ENCODE assay signal across 14 cellular contexts in genomic region chr7:96388166-96388565, GRCh38.
DNase-seq lines count a peak whose midpoint lies in the region; ATAC-seq and TF ChIP-seq lines count a peak whose summit lies in the region.
"Had no signal": no experiment of that assay in that cellular context is flagged by ENCODE, and none has a peak within 500 bp of the region (broad histone marks: within the 10 kb centered on the region; RNA-seq: fewer than 3 reads in every experiment).

No MANE protein-coding gene starts in this region.

- H4K91ac ChIP-seq in mesenchymal stem cell (ENCODE audit: low read length) = no peak overlapping the region

- peaks cover 18% of the 10 kb centered on the region for H3K4me1 Mint-ChIP-seq in chondrocyte (ENCODE audit: low read depth)
- H3K4me1 Mint-ChIP-seq: activated naive CD8-positive, alpha-beta T cell treated with anti-CD3 and anti-CD28 coated beads, Interleukin-2, amount 50 U/mL, for 24 hours; memory B cell had no signal

- peak overlapping the region; percentile 98 for H3K27ac ChIP-seq in mesenchymal stem cell (ENCODE audit: low read length, poor library complexity, severe bottlenecking)
- no peak overlapping the region for H3K27ac ChIP-seq in lower lobe of right lung
- H3K27ac ChIP-seq: C4-2B had no signal

- peak overlapping the region in 1 of 2 experiments; percentile 53 for H3K4me3 ChIP-seq in mesenchymal stem cell (ENCODE audit: insufficient read depth in 1 of 2, low read depth in 1 of 2, low read length in 2 of 2)
- H3K4me3 ChIP-seq in lower lobe of right lung = no peak overlapping the region
- H3K4me3 ChIP-seq: sigmoid colon had no signal

- H2AFZ ChIP-seq in mesenchymal stem cell (ENCODE audit: low read depth, low read length) = no peak overlapping the region

- H2AK5ac ChIP-seq in mesenchymal stem cell (ENCODE audit: low read length, severe bottlenecking) = no peak overlapping the region

- H3K27ac Mint-ChIP-seq in chondrocyte (ENCODE audit: unreplicated experiment) = peak overlapping the region; percentile 89
- H3K27ac Mint-ChIP-seq: activated naive CD8-positive, alpha-beta T cell treated with anti-CD3 and anti-CD28 coated beads, Interleukin-2, amount 50 U/mL, for 24 hours; memory B cell; T-helper 1 cell treated with Interleukin-12 subunit alpha and Interleukin-12 subunit beta and Interleukin-4 antibody, amounts not matched to agents 30 μg/mL and 1 μg/mL, for 36 hours had no signal

- no peak overlapping the region for H4K8ac ChIP-seq in mesenchymal stem cell (ENCODE audit: low read length)

- TF ChIP-seq CTCF in AG09319 (IDR thresholded peaks at IDR 0.05; ENCODE audit: low read depth, low read length) (no peak), chondrocyte (IDR thresholded peaks at IDR 0.05) (no peak), lower lobe of right lung (IDR thresholded peaks at IDR 0.05) (no peak)

- peak; percentile 18 for DNase-seq in AG09319 (ENCODE audit: extremely low read depth, low read depth)
- peak; percentile 70 for DNase-seq in NCI-H2171 treated with DMSO at 0.1 percent for 48 hours (lab: John Stamatoyannopoulos, UW)
- no peak for DNase-seq in chondrocyte (ENCODE audit: low spot score)
- peak; percentile 44 for DNase-seq in mesenchymal stem cell
- no peak for DNase-seq in lower lobe of right lung
- no peak for DNase-seq in cerebellar cortex (ENCODE audit: low spot score)
- no peak for DNase-seq in stimulated activated CD8-positive, alpha-beta memory T cell treated with anti-CD3 and anti-CD28 coated beads, Interleukin-4, amount 100 ng/mL, for 48 hours
- DNase-seq: activated naive CD8-positive, alpha-beta T cell treated with anti-CD3 and anti-CD28 coated beads, Interleukin-2, amount 50 U/mL, for 24 hours; NCI-H2081 treated with DMSO at 0.1 percent for 48 hours; sigmoid colon had no signal

- H3K9me3 Mint-ChIP-seq in chondrocyte (ENCODE audit: low read depth) = no peaks in the 10 kb centered on the region
- H3K9me3 Mint-ChIP-seq: activated naive CD8-positive, alpha-beta T cell treated with anti-CD3 and anti-CD28 coated beads, Interleukin-2, amount 50 U/mL, for 24 hours; T-helper 1 cell treated with Interleukin-12 subunit alpha and Interleukin-12 subunit beta and Interleukin-4 antibody, amounts not matched to agents 30 μg/mL and 1 μg/mL, for 36 hours had no signal

- H3K18ac ChIP-seq in mesenchymal stem cell (ENCODE audit: low read depth in 1 of 2, low read length in 2 of 2) = no peak overlapping the region

- no peaks in the 10 kb centered on the region for H3K36me3 Mint-ChIP-seq in chondrocyte (ENCODE audit: low read depth)
- H3K36me3 Mint-ChIP-seq: memory B cell had no signal

- H3K4ac ChIP-seq in mesenchymal stem cell (ENCODE audit: low read depth in 1 of 2, low read length in 2 of 2) = no peak overlapping the region

- H2BK5ac ChIP-seq in mesenchymal stem cell (ENCODE audit: low read depth, low read length, poor library complexity, severe bottlenecking) = no peak overlapping the region

- intact Hi-C loops in lower lobe of right lung (cut with DNase I) = no loop called here

- no peak overlapping the region for H3K4me3 Mint-ChIP-seq in chondrocyte (ENCODE audit: unreplicated experiment)
- H3K4me3 Mint-ChIP-seq: activated naive CD8-positive, alpha-beta T cell treated with anti-CD3 and anti-CD28 coated beads, Interleukin-2, amount 50 U/mL, for 24 hours; memory B cell; T-helper 1 cell treated with Interleukin-12 subunit alpha and Interleukin-12 subunit beta and Interleukin-4 antibody, amounts not matched to agents 30 μg/mL and 1 μg/mL, for 36 hours had no signal

- H3K27me3 ChIP-seq in mesenchymal stem cell (ENCODE audit: control insufficient read depth in 1 of 2, insufficient read depth in 1 of 2, low read length in 2 of 2) (no peaks in the 10 kb centered on the region), lower lobe of right lung (ENCODE audit: low read depth) (no peaks in the 10 kb centered on the region)
- H3K27me3 ChIP-seq: sigmoid colon had no signal

- H3K27me3 Mint-ChIP-seq in chondrocyte (ENCODE audit: low read depth) = no peaks in the 10 kb centered on the region

- H3K4me2 ChIP-seq in mesenchymal stem cell (ENCODE audit: low read length, poor library complexity, severe bottlenecking) = no peak overlapping the region

- ATAC-seq in lower lobe of right lung = no peak
- no peak for ATAC-seq in GM18520 (IDR thresholded peaks at IDR 0.05; ENCODE audit: unreplicated experiment)
- ATAC-seq: activated naive CD8-positive, alpha-beta T cell treated with anti-CD3 and anti-CD28 coated beads, Interleukin-2, amount 50 U/mL, for 24 hours had no signal

- no peak overlapping the region for H3K23ac ChIP-seq in mesenchymal stem cell (ENCODE audit: low read length in 2 of 2)

- no peaks in the 10 kb centered on the region for H3K4me1 ChIP-seq in mesenchymal stem cell (ENCODE audit: control insufficient read depth, insufficient read depth, low read depth, low read length)
- no peaks in the 10 kb centered on the region for H3K4me1 ChIP-seq in lower lobe of right lung
- H3K4me1 ChIP-seq: sigmoid colon had no signal

- H3K14ac ChIP-seq in mesenchymal stem cell (ENCODE audit: low read length in 2 of 2) = no peak overlapping the region

- no peaks in the 10 kb centered on the region for H3K79me1 ChIP-seq in mesenchymal stem cell (replicated peaks; ENCODE audit: low read length, poor library complexity, severe bottlenecking)

- no peak overlapping the region for H2BK120ac ChIP-seq in mesenchymal stem cell (ENCODE audit: low read depth, low read length)

- H2BK12ac ChIP-seq in mesenchymal stem cell (ENCODE audit: low read length in 2 of 2) = no peak overlapping the region

- no peaks in the 10 kb centered on the region for H3K9me3 ChIP-seq in mesenchymal stem cell (ENCODE audit: control insufficient read depth, low read length)
- H3K9me3 ChIP-seq in lower lobe of right lung = no peaks in the 10 kb centered on the region
- H3K9me3 ChIP-seq: sigmoid colon had no signal

- H2BK15ac ChIP-seq in mesenchymal stem cell (ENCODE audit: low read depth, poor library complexity, severe bottlenecking) = no peak overlapping the region

- peak overlapping the region; percentile 76 for H3K9ac ChIP-seq in mesenchymal stem cell (ENCODE audit: low read length)

- no CpG with 5 or more reads among the region's 2 CpGs for WGBS in mesenchymal stem cell

- H3K36me3 ChIP-seq in mesenchymal stem cell (ENCODE audit: control insufficient read depth in 1 of 2, insufficient read depth in 2 of 2, low read depth in 1 of 2, low read length in 2 of 2) (no peaks in the 10 kb centered on the region), lower lobe of right lung (no peaks in the 10 kb centered on the region)
- H3K36me3 ChIP-seq: sigmoid colon had no signal

Comparison
In these comparisons a context has a peak if more than half of its experiments do, and no peak if none do; other contexts are left out.
1. DNase-seq: peak in AG09319 (single experiment), NCI-H2171 treated with DMSO at 0.1 percent for 48 hours (single experiment) and mesenchymal stem cell (single experiment); none in chondrocyte (single experiment), lower lobe of right lung (single experiment), cerebellar cortex (single experiment) and stimulated activated CD8-positive, alpha-beta memory T cell treated with anti-CD3 and anti-CD28 coated beads, Interleukin-4, amount 100 ng/mL, for 48 hours (single experiment).